In genomic region chr16:679808-680624, GRCh38 we compare ENCODE assay signal across 8 cellular contexts. TPM values are rescaled to one million over a fixed set of nuclear protein-coding genes. Genes with fewer than 3 reads are reported as not detected.
DNase-seq lines count a peak whose midpoint lies in the region; ATAC-seq, FAIRE-seq and TF ChIP-seq lines count a peak whose summit lies in the region.

Gene STUB1, plus strand, starts transcription at chr16:680410. Its CDS starts 116 bp downstream, at chr16:680526.

- peaks cover 73% of the 10 kb centered on the region for H3K4me1 ChIP-seq in mammary epithelial cell (ENCODE audit: insufficient read depth, low read length)
- peaks cover 8 to 9% of the 10 kb centered on the region in 2 donors for H3K4me1 ChIP-seq in small intestine (ENCODE audit: control insufficient read depth in 2 of 2, insufficient read depth in 1 of 2, low read depth in 1 of 2, low read length in 1 of 2)

- H3K27ac Mint-ChIP-seq in activated B cell treated with CpG ODN at 0.5 μM for 24 hours: peak within 1 kb of the TSS; percentile 86
- peak within 1 kb of the TSS in 4 of 6 donors; percentile 60 to 82 (median 76) for H3K27ac Mint-ChIP-seq in immature natural killer cell

- in situ Hi-C loops in mammary epithelial cell (cut with MboI; ENCODE audit: low sequenced_read_pairs in 2 of 2): no loop called here

- intact Hi-C loops in activated B cell treated with CpG ODN at 0.5 μM for 24 hours (cut with micrococcal nuclease) (loop anchor here (1.0 to 2.0 kb wide), 2 partner anchors 12 to 19 kb away; partner anchors contain the start of gene RHOT2), mammary epithelial cell (cut with micrococcal nuclease) (loop anchor here (5.0 kb wide), 1 partner anchor 278 kb away; the partner anchor contains the start of gene DECR2)

- H3K9me3 ChIP-seq in mammary epithelial cell (replicated peaks; ENCODE audit: insufficient read depth, low read length) (no peaks in the 10 kb centered on the region), small intestine (ENCODE audit: control insufficient read depth, low read depth) (no peaks in the 10 kb centered on the region)

- POLR2A ChIA-PET in activated B cell treated with CpG ODN at 0.5 μM for 24 hours (lab: Charles Lee): interaction anchor here (0.8 to 4.5 kb wide), 8 partner anchors 10 to 741 kb away, joined by 3 to 41 read pairs (median 8); partner anchors contain the start of genes CHTF18, DECR2, METTL26 and RHOT2

- H3K9ac ChIP-seq in mammary epithelial cell (ENCODE audit: insufficient read depth, low read length): peak within 1 kb of the TSS; percentile 60

- H3K36me3 ChIP-seq in mammary epithelial cell (ENCODE audit: insufficient read depth, low read length): peaks cover 13% of the 10 kb centered on the region
- peaks cover 5 to 8% of the 10 kb centered on the region in 2 donors for H3K36me3 ChIP-seq in small intestine (ENCODE audit: control insufficient read depth in 2 of 2, insufficient read depth in 2 of 2, low read length in 2 of 2)

- H3K27me3 ChIP-seq in mammary epithelial cell (ENCODE audit: insufficient read depth, low read length) (no peaks in the 10 kb centered on the region), small intestine (ENCODE audit: control insufficient read depth in 2 of 2, insufficient read depth in 2 of 2, low read length in 2 of 2) (no peaks in the 10 kb centered on the region)

- WGBS in mammary epithelial cell (ENCODE audit: low coverage, missing lambda C conversion rate): under 1% methylated on average over 19 of the region's 93 CpGs
- WGBS in small intestine, 3 donors: 0 to 1% (median 1%) methylated on average over 39 to 93 of the region's 93 CpGs

- H3K9me3 Mint-ChIP-seq in activated B cell treated with CpG ODN at 0.5 μM for 24 hours (no peaks in the 10 kb centered on the region), immature natural killer cell (no peaks in the 10 kb centered on the region)

- H3K27me3 Mint-ChIP-seq in activated B cell treated with CpG ODN at 0.5 μM for 24 hours (peaks cover 6% of the 10 kb centered on the region), immature natural killer cell (ENCODE audit: low read depth in 3 of 3) (peaks cover 7 to 11% (median 7%) of the 10 kb centered on the region in 3 donors)

- CTCF ChIA-PET in activated B cell treated with CpG ODN at 0.5 μM for 24 hours (lab: Charles Lee) (no interaction called here), mammary epithelial cell (lab: Charles Lee; ENCODE audit: low non-redundant PET) (interaction anchor here (0.7 kb wide), 2 partner anchors 759 to 1252 kb away, joined by 5 to 11 read pairs; no protein-coding TSS in a partner anchor)

- TF ChIP-seq CTCF in activated B cell treated with CpG ODN at 0.5 μM for 24 hours (IDR thresholded peaks at IDR 0.05) (no peak), mammary epithelial cell (conservative IDR thresholded peaks at IDR 0.05 in 1 of 2, IDR thresholded peaks at IDR 0.05 in 1 of 2; ENCODE audit: extremely low read depth in 1 of 2, insufficient read depth in 1 of 2, low read depth in 1 of 2, low read length in 2 of 2) (no peak)

- BruUV-seq in mammary epithelial cell (replicated peaks; lab: Mats Ljungman, UMichigan): no TSS peak

- ATAC-seq in HG02763 (IDR thresholded peaks at IDR 0.05; ENCODE audit: unreplicated experiment) (peak; percentile 36), activated B cell treated with CpG ODN at 0.5 μM for 24 hours (ENCODE audit: low read depth) (peak; percentile 72), HG03139 (IDR thresholded peaks at IDR 0.05; ENCODE audit: unreplicated experiment) (no peak)

- H3K4me1 Mint-ChIP-seq in activated B cell treated with CpG ODN at 0.5 μM for 24 hours: peaks cover 42% of the 10 kb centered on the region
- H3K4me1 Mint-ChIP-seq in immature natural killer cell: peaks cover 11 to 24% of the 10 kb centered on the region in 2 donors

- peak within 1 kb of the TSS; percentile 45 for H3K27ac ChIP-seq in mammary epithelial cell (ENCODE audit: insufficient read depth, low read depth, low read length)
- H3K27ac ChIP-seq in small intestine (ENCODE audit: low read depth in 1 of 2, low read length in 1 of 2): peak within 1 kb of the TSS; percentile 82 to 96

- H4K20me1 ChIP-seq in mammary epithelial cell (ENCODE audit: insufficient read depth, low read length): no peaks in the 10 kb centered on the region

- dilution Hi-C loops in mammary epithelial cell (cut with HindIII; ENCODE audit: low sequenced_read_pairs): no loop called here

- peak within 1 kb of the TSS; percentile 82 for H2AFZ ChIP-seq in mammary epithelial cell (ENCODE audit: low read depth, low read length)

- peak within 1 kb of the TSS; percentile 72 to 81 (median 76) for H3K4me3 ChIP-seq in mammary epithelial cell (replicated peaks in 1 of 3; ENCODE audit: insufficient read depth in 1 of 3, low read depth in 2 of 3, low read length in 3 of 3)
- H3K4me3 ChIP-seq in small intestine (ENCODE audit: low read depth in 1 of 2, low read length in 2 of 2): peak within 1 kb of the TSS; percentile 82 to 90

- H3K36me3 Mint-ChIP-seq in activated B cell treated with CpG ODN at 0.5 μM for 24 hours (ENCODE audit: low read depth): peaks cover 25% of the 10 kb centered on the region
- peaks cover 0 to 2% (median 0%) of the 10 kb centered on the region in 3 donors for H3K36me3 Mint-ChIP-seq in immature natural killer cell

- FAIRE-seq in small intestine (lab: Jason Lieb, UNC): no peak

- H3K4me3 Mint-ChIP-seq in activated B cell treated with CpG ODN at 0.5 μM for 24 hours (peak within 1 kb of the TSS; percentile 87), immature natural killer cell (peak within 1 kb of the TSS; percentile 69 to 86 (median 81))

- peak; percentile 96 for DNase-seq in GM03348 (ENCODE audit: low spot score)
- peak; percentile 91 for DNase-seq in NCI-H2171 (lab: John Stamatoyannopoulos, UW)
- DNase-seq in activated B cell treated with CpG ODN at 0.5 μM for 24 hours: peak; percentile 88
- DNase-seq in mammary epithelial cell: peak; percentile 75
- peak; percentile 85 to 88 (median 87) for DNase-seq in immature natural killer cell
- peak; percentile 76 for DNase-seq in small intestine

- H3K79me2 ChIP-seq in mammary epithelial cell (ENCODE audit: insufficient read depth, low read length): peaks cover 38% of the 10 kb centered on the region

- peak within 1 kb of the TSS; percentile 100 for H3K4me2 ChIP-seq in mammary epithelial cell (ENCODE audit: insufficient read depth, low read depth, low read length)

RNA-seq across cellular contexts. Expression of gene STUB1, which starts in this region (rescaled TPM):
- total RNA-seq in activated B cell treated with CpG ODN at 0.5 μM for 24 hours (75.4 and 81.2 TPM in 2 replicates), mammary epithelial cell (100 to 1,000 TPM; 126 to 156 TPM)
- polyA plus RNA-seq in mammary epithelial cell (189 TPM), immature natural killer cell (100 to 1,000 TPM; 183 to 225 (median 194) TPM), small intestine (100 to 1,000 TPM; 115 to 122 (median 121) TPM)
- 105 TPM for polyA minus RNA-seq in mammary epithelial cell
